1 cellular context compared by ENCODE assay signal in genomic region chr3:42811118-42811867, GRCh38. TPM values are rescaled to one million over a fixed set of nuclear protein-coding genes. Genes with fewer than 3 reads are reported as not detected.
"Had no signal": no experiment of that assay in that cellular context is flagged by ENCODE, and none has a peak within 500 bp of the region (broad histone marks: within the 10 kb centered on the region; RNA-seq: fewer than 3 reads in every experiment).

No MANE protein-coding gene starts in this region.

RNA-seq across cellular contexts. Expression of gene ACKR2, which starts 2.0 kb away (rescaled TPM):
- total RNA-seq: SJSA1 had no signal
